15 cellular contexts compared by ENCODE assay signal in genomic region chr12:45615268-45615667, GRCh38.
DNase-seq lines count a peak whose midpoint lies in the region; ATAC-seq and TF ChIP-seq lines count a peak whose summit lies in the region.
"Had no signal": no experiment of that assay in that cellular context is flagged by ENCODE, and none has a peak within 500 bp of the region (broad histone marks: within the 10 kb centered on the region; RNA-seq: fewer than 3 reads in every experiment).

No MANE protein-coding gene starts in this region.

- H3K36me3 Mint-ChIP-seq in activated T-helper 1 cell treated with anti-CD3 and anti-CD28 coated beads, Interleukin-12 subunit alpha, Interleukin-12 subunit beta, Interleukin-2, Interleukin-4 antibody, amounts not matched to agents 30 ng/mL and 10 ng/mL and 1 ng/mL, durations not matched to agents 14 hours and 24 hours and 36 hours (ENCODE audit: low read depth) = no peaks in the 10 kb centered on the region
- no peaks in the 10 kb centered on the region for H3K36me3 Mint-ChIP-seq in naive thymus-derived CD4-positive, alpha-beta T cell

- no peaks in the 10 kb centered on the region for H3K27me3 ChIP-seq in RWPE2 (ENCODE audit: insufficient read depth, poor library complexity, severe bottlenecking)
- no peaks in the 10 kb centered on the region for H3K27me3 ChIP-seq in foreskin keratinocyte
- H3K27me3 ChIP-seq in naive thymus-derived CD4-positive, alpha-beta T cell (ENCODE audit: control insufficient read depth in 2 of 2, insufficient read depth in 2 of 2, low read length in 2 of 2) = no peaks in the 10 kb centered on the region
- H3K27me3 ChIP-seq: BLaER1 treated with 17β-estradiol and CSF1 and Interleukin-3, amounts not matched to agents 10 nM and 100 nM; upper lobe of left lung had no signal

- H3K9me3 Mint-ChIP-seq in activated T-helper 1 cell treated with anti-CD3 and anti-CD28 coated beads, Interleukin-12 subunit alpha, Interleukin-12 subunit beta, Interleukin-2, Interleukin-4 antibody, amounts not matched to agents 30 ng/mL and 10 ng/mL and 1 ng/mL, durations not matched to agents 14 hours and 24 hours and 36 hours = no peaks in the 10 kb centered on the region
- peaks cover 0 to 2% (median 0%) of the 10 kb centered on the region in 11 donors for H3K9me3 Mint-ChIP-seq in naive thymus-derived CD4-positive, alpha-beta T cell
- H3K9me3 Mint-ChIP-seq: endodermal cell had no signal

- H3K9me3 ChIP-seq in RWPE2 (ENCODE audit: severe bottlenecking) = no peaks in the 10 kb centered on the region
- no peaks in the 10 kb centered on the region for H3K9me3 ChIP-seq in naive thymus-derived CD4-positive, alpha-beta T cell (ENCODE audit: control insufficient read depth in 2 of 3, low read length in 3 of 3)
- H3K9me3 ChIP-seq: upper lobe of left lung had no signal

- H3K27ac ChIP-seq in RWPE2 (ENCODE audit: poor library complexity, severe bottlenecking) (no peak overlapping the region), foreskin keratinocyte (no peak overlapping the region)
- H3K27ac ChIP-seq in naive thymus-derived CD4-positive, alpha-beta T cell (ENCODE audit: low read depth, low read length) = no peak overlapping the region
- H3K27ac ChIP-seq: BLaER1 treated with 17β-estradiol and CSF1 and Interleukin-3, amounts not matched to agents 10 nM and 100 nM; upper lobe of left lung had no signal

- intact Hi-C loops in activated T-helper 1 cell treated with anti-CD3 and anti-CD28 coated beads, Interleukin-12 subunit alpha, Interleukin-12 subunit beta, Interleukin-2, Interleukin-4 antibody, amounts not matched to agents 30 ng/mL and 10 ng/mL and 1 ng/mL, durations not matched to agents 14 hours and 24 hours and 36 hours (cut with micrococcal nuclease) = no loop called here
- intact Hi-C loops in naive thymus-derived CD4-positive, alpha-beta T cell (cut with micrococcal nuclease) = no loop called here

- peaks cover 9% of the 10 kb centered on the region for H3K27me3 Mint-ChIP-seq in activated T-helper 1 cell treated with anti-CD3 and anti-CD28 coated beads, Interleukin-12 subunit alpha, Interleukin-12 subunit beta, Interleukin-2, Interleukin-4 antibody, amounts not matched to agents 30 ng/mL and 10 ng/mL and 1 ng/mL, durations not matched to agents 14 hours and 24 hours and 36 hours (ENCODE audit: insufficient read depth)
- peaks cover 0 to 21% (median 11%) of the 10 kb centered on the region in 5 donors for H3K27me3 Mint-ChIP-seq in naive thymus-derived CD4-positive, alpha-beta T cell

- CTCF ChIA-PET in naive thymus-derived CD4-positive, alpha-beta T cell (lab: Charles Lee) = no interaction called here

- H3K4me3 Mint-ChIP-seq in activated T-helper 1 cell treated with anti-CD3 and anti-CD28 coated beads, Interleukin-12 subunit alpha, Interleukin-12 subunit beta, Interleukin-2, Interleukin-4 antibody, amounts not matched to agents 30 ng/mL and 10 ng/mL and 1 ng/mL, durations not matched to agents 14 hours and 24 hours and 36 hours = no peak overlapping the region
- H3K4me3 Mint-ChIP-seq in naive thymus-derived CD4-positive, alpha-beta T cell = no peak overlapping the region
- H3K4me3 Mint-ChIP-seq: endodermal cell had no signal

- H3K27ac Mint-ChIP-seq in activated T-helper 1 cell treated with anti-CD3 and anti-CD28 coated beads, Interleukin-12 subunit alpha, Interleukin-12 subunit beta, Interleukin-2, Interleukin-4 antibody, amounts not matched to agents 30 ng/mL and 10 ng/mL and 1 ng/mL, durations not matched to agents 14 hours and 24 hours and 36 hours = no peak overlapping the region
- no peak overlapping the region for H3K27ac Mint-ChIP-seq in naive thymus-derived CD4-positive, alpha-beta T cell
- H3K27ac Mint-ChIP-seq: endodermal cell had no signal

- POLR2A ChIA-PET in naive thymus-derived CD4-positive, alpha-beta T cell (lab: Charles Lee) = no interaction called here

- H3K36me3 ChIP-seq in RWPE2 (ENCODE audit: low read depth) = no peaks in the 10 kb centered on the region
- no peaks in the 10 kb centered on the region for H3K36me3 ChIP-seq in naive thymus-derived CD4-positive, alpha-beta T cell (ENCODE audit: control insufficient read depth in 2 of 3, insufficient read depth in 3 of 3, low read length in 3 of 3)
- H3K36me3 ChIP-seq: BLaER1 treated with 17β-estradiol and CSF1 and Interleukin-3, amounts not matched to agents 10 nM and 100 nM; upper lobe of left lung had no signal

- no peak for TF ChIP-seq CTCF in AG09319 (IDR thresholded peaks at IDR 0.05; ENCODE audit: low read depth, low read length)
- TF ChIP-seq CTCF in RWPE2 (IDR thresholded peaks at IDR 0.05; ENCODE audit: poor library complexity, severe bottlenecking) = no peak
- no peak for TF ChIP-seq CTCF in foreskin keratinocyte (conservative IDR thresholded peaks at IDR 0.05)

- peaks cover 9% of the 10 kb centered on the region for H3K4me1 ChIP-seq in RWPE2 (ENCODE audit: insufficient read depth, poor library complexity, severe bottlenecking)
- peaks cover 14% of the 10 kb centered on the region for H3K4me1 ChIP-seq in foreskin keratinocyte
- H3K4me1 ChIP-seq in naive thymus-derived CD4-positive, alpha-beta T cell (ENCODE audit: control insufficient read depth in 2 of 2, insufficient read depth in 2 of 2, low read length in 2 of 2) = peaks cover 0 to 3% of the 10 kb centered on the region in 2 donors

- H3K4me1 Mint-ChIP-seq in activated T-helper 1 cell treated with anti-CD3 and anti-CD28 coated beads, Interleukin-12 subunit alpha, Interleukin-12 subunit beta, Interleukin-2, Interleukin-4 antibody, amounts not matched to agents 30 ng/mL and 10 ng/mL and 1 ng/mL, durations not matched to agents 14 hours and 24 hours and 36 hours (ENCODE audit: low read depth) = no peaks in the 10 kb centered on the region
- H3K4me1 Mint-ChIP-seq in naive thymus-derived CD4-positive, alpha-beta T cell = peaks cover 0 to 3% (median 0%) of the 10 kb centered on the region in 7 donors

- peak; percentile 36 for DNase-seq in AG09319 (ENCODE audit: extremely low read depth, low read depth)
- DNase-seq in M059J (ENCODE audit: low read depth) = peak; percentile 84
- no peak for DNase-seq in RWPE2 (ENCODE audit: low spot score)
- peak; percentile 20 to 57 for DNase-seq in foreskin keratinocyte
- no peak for DNase-seq in HUDEP-2 (lab: John Stamatoyannopoulos, UW; ENCODE audit: unreplicated experiment in 76 of 76)
- DNase-seq in activated T-helper 1 cell treated with anti-CD3 and anti-CD28 coated beads, Interleukin-12 subunit alpha, Interleukin-12 subunit beta, Interleukin-2, Interleukin-4 antibody, amounts not matched to agents 30 ng/mL and 10 ng/mL and 1 ng/mL, durations not matched to agents 14 hours and 24 hours and 36 hours (ENCODE audit: low spot score) = no peak
- DNase-seq in activated CD4-positive, alpha-beta T cell treated with anti-CD3 and anti-CD28 coated beads for 4 hours = no peak
- no peak for DNase-seq in naive thymus-derived CD4-positive, alpha-beta T cell
- DNase-seq: activated T-cell treated with anti-CD3 and anti-CD28 coated beads, Interleukin-2, amount 50 U/mL, for 1 hour; endodermal cell; midbrain; stimulated activated CD4-positive, alpha-beta T cell treated with anti-CD3 and anti-CD28 coated beads, Interleukin-1b, Interleukin-23, amount 100 ng/mL, for 48 hours; upper lobe of left lung had no signal

- no peak overlapping the region for H3K4me3 ChIP-seq in RWPE2 (ENCODE audit: severe bottlenecking)
- no peak overlapping the region for H3K4me3 ChIP-seq in naive thymus-derived CD4-positive, alpha-beta T cell (ENCODE audit: low read length)
- H3K4me3 ChIP-seq: BLaER1 treated with 17β-estradiol and CSF1 and Interleukin-3, amounts not matched to agents 10 nM and 100 nM; upper lobe of left lung had no signal

- ATAC-seq in RWPE2 (ENCODE audit: low read depth) (peak; percentile 96), foreskin keratinocyte (peak; percentile 84)
- ATAC-seq in naive thymus-derived CD4-positive, alpha-beta T cell = no peak
- ATAC-seq: Right ventricle myocardium inferior had no signal

Comparison
In these comparisons a context has a peak if more than half of its experiments do, and no peak if none do; other contexts are left out.
1. DNase-seq: peak in AG09319 (single experiment), M059J (single experiment) and foreskin keratinocyte (2 of 2); none in RWPE2 (single experiment), HUDEP-2 (0 of 76), activated T-helper 1 cell treated with anti-CD3 and anti-CD28 coated beads, Interleukin-12 subunit alpha, Interleukin-12 subunit beta, Interleukin-2, Interleukin-4 antibody, amounts not matched to agents 30 ng/mL and 10 ng/mL and 1 ng/mL, durations not matched to agents 14 hours and 24 hours and 36 hours (single experiment), activated CD4-positive, alpha-beta T cell treated with anti-CD3 and anti-CD28 coated beads for 4 hours (0 of 2) and naive thymus-derived CD4-positive, alpha-beta T cell (0 of 9).